Comparison of ENCODE assay signal across 8 cellular contexts in genomic region chr17:28661635-28662526, GRCh38. TPM values are rescaled to one million over a fixed set of nuclear protein-coding genes. Genes with fewer than 3 reads are reported as not detected.
A peak's percentile ranks its signal among the peaks of the same experiment; 100 is the strongest.
DNase-seq lines count a peak whose midpoint lies in the region; ATAC-seq and TF ChIP-seq lines count a peak whose summit lies in the region.

Gene SDF2, minus strand, starts transcription at chr17:28661906. Its CDS starts 30 bp downstream, at chr17:28661876.
Gene SUPT6H, plus strand, starts transcription at chr17:28662205. Its CDS starts 11,197 bp downstream, at chr17:28673402.

- peaks cover 3 to 12% (median 8%) of the 10 kb centered on the region in 4 donors for H3K36me3 ChIP-seq in liver (ENCODE audit: control insufficient read depth in 4 of 4, insufficient read depth in 3 of 4, low read depth in 1 of 4, low read length in 3 of 4)

- H3K4me3 Mint-ChIP-seq in dendritic cell treated with granulocyte-macrophage colony-stimulating factor and Interleukin-4, amounts not matched to agents 40 ng/mL and 50 ng/mL, for 4 days, result peak within 1 kb of the TSS; percentile 99

- WGBS in liver, result under 1% methylated on average over 66 of the region's 66 CpGs

- peaks cover 6 to 34% (median 23%) of the 10 kb centered on the region in 4 donors for H3K4me1 ChIP-seq in liver (ENCODE audit: control insufficient read depth in 4 of 4, insufficient read depth in 4 of 4, low read length in 3 of 4)

- no peaks in the 10 kb centered on the region for H3K27me3 Mint-ChIP-seq in dendritic cell treated with granulocyte-macrophage colony-stimulating factor and Interleukin-4, amounts not matched to agents 40 ng/mL and 50 ng/mL, for 4 days

- TF ChIP-seq RAD21 in liver (IDR thresholded peaks at IDR 0.05), result no peak

- H3K27me3 ChIP-seq in liver (ENCODE audit: control insufficient read depth in 4 of 4, insufficient read depth in 4 of 4, low read length in 3 of 4), result no peaks in the 10 kb centered on the region

- H3K27ac ChIP-seq in liver (ENCODE audit: low read depth in 1 of 2, low read length in 2 of 2), result peak within 1 kb of the TSS; percentile 92 to 96

- DNase-seq in CD1c-positive myeloid dendritic cell (ENCODE audit: extremely low spot score) (peak; percentile 96), NCI-H748 treated with DMSO at 0.1 percent for 48 hours (lab: John Stamatoyannopoulos, UW) (peak; percentile 94)
- DNase-seq in activated CD4-positive, alpha-beta T cell treated with anti-CD3 and anti-CD28 coated beads, Interleukin-2, amount 50 U/mL, for 24 hours (ENCODE audit: low read depth in 1 of 2, low spot score in 1 of 2), result peak; percentile 92 to 96
- peak; percentile 96 for DNase-seq in stimulated activated CD4-positive, alpha-beta T cell treated with anti-CD3 and anti-CD28 coated beads, Interleukin-4, amount 100 ng/mL, for 24 hours

- H3K4me3 ChIP-seq in liver (ENCODE audit: low read depth in 1 of 3, low read length in 3 of 3), result peak within 1 kb of the TSS; percentile 61 to 89 (median 72)

- peaks cover 57% of the 10 kb centered on the region for H3K4me1 Mint-ChIP-seq in dendritic cell treated with granulocyte-macrophage colony-stimulating factor and Interleukin-4, amounts not matched to agents 40 ng/mL and 50 ng/mL, for 4 days (ENCODE audit: low read depth)

- H3K36me3 Mint-ChIP-seq in dendritic cell treated with granulocyte-macrophage colony-stimulating factor and Interleukin-4, amounts not matched to agents 40 ng/mL and 50 ng/mL, for 4 days (ENCODE audit: low read depth), result peaks cover 69% of the 10 kb centered on the region

- ATAC-seq in GM19351 (IDR thresholded peaks at IDR 0.05; ENCODE audit: unreplicated experiment) (peak; percentile 79), HG03521 (IDR thresholded peaks at IDR 0.05; ENCODE audit: unreplicated experiment) (peak; percentile 82)

- H3K9me3 Mint-ChIP-seq in dendritic cell treated with granulocyte-macrophage colony-stimulating factor and Interleukin-4, amounts not matched to agents 40 ng/mL and 50 ng/mL, for 4 days, result no peaks in the 10 kb centered on the region

- TF ChIP-seq CTCF in liver (IDR thresholded peaks at IDR 0.05; ENCODE audit: low read depth, low read length, missing input control), result no peak

- intact Hi-C loops in dendritic cell treated with granulocyte-macrophage colony-stimulating factor and Interleukin-4, amounts not matched to agents 40 ng/mL and 50 ng/mL, for 4 days (cut with micrococcal nuclease), result loop anchor here (1.0 to 5.0 kb wide), 2 partner anchors 17 to 50 kb away; partner anchors contain the start of genes BLTP2 and PROCA1

- peak within 1 kb of the TSS; percentile 90 to 97 for H3K9ac ChIP-seq in liver (ENCODE audit: low read depth in 1 of 2, low read length in 2 of 2)

- no peaks in the 10 kb centered on the region for H3K9me3 ChIP-seq in liver (ENCODE audit: control insufficient read depth in 4 of 4, low read length in 3 of 4)

- H3K27ac Mint-ChIP-seq in dendritic cell treated with granulocyte-macrophage colony-stimulating factor and Interleukin-4, amounts not matched to agents 40 ng/mL and 50 ng/mL, for 4 days, result peak within 1 kb of the TSS; percentile 98

TF ChIP-seq in liver, 16 proteins besides CTCF, POLR2A, EP300 and RAD21:
- no peak for TF ChIP-seq REST (IDR thresholded peaks at IDR 0.05)
- no peak for TF ChIP-seq TAF1 (conservative IDR thresholded peaks at IDR 0.05)
- TF ChIP-seq FOXA1 (IDR thresholded peaks at IDR 0.05), result no peak
- TF ChIP-seq JUND (IDR thresholded peaks at IDR 0.05), result no peak
- TF ChIP-seq GABPA (IDR thresholded peaks at IDR 0.05 in 1 of 2, conservative IDR thresholded peaks at IDR 0.05 in 1 of 2), result peak; percentile 87 to 97
- TF ChIP-seq, protein P1, sequence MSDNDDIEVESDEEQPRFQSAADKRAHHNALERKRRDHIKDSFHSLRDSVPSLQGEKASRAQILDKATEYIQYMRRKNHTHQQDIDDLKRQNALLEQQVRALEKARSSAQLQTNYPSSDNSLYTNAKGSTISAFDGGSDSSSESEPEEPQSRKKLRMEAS (IDR thresholded peaks at IDR 0.05), result peak; percentile 51
- peak in 1 of 2 donors; percentile 3 for TF ChIP-seq HNF4A (conservative IDR thresholded peaks at IDR 0.05)
- peak in 1 of 2 donors; percentile 10 for TF ChIP-seq RXRA (IDR thresholded peaks at IDR 0.05)
- TF ChIP-seq, protein P2, sequence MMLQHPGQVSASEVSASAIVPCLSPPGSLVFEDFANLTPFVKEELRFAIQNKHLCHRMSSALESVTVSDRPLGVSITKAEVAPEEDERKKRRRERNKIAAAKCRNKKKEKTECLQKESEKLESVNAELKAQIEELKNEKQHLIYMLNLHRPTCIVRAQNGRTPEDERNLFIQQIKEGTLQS (IDR thresholded peaks at IDR 0.05), result no peak
- TF ChIP-seq, protein P3, sequence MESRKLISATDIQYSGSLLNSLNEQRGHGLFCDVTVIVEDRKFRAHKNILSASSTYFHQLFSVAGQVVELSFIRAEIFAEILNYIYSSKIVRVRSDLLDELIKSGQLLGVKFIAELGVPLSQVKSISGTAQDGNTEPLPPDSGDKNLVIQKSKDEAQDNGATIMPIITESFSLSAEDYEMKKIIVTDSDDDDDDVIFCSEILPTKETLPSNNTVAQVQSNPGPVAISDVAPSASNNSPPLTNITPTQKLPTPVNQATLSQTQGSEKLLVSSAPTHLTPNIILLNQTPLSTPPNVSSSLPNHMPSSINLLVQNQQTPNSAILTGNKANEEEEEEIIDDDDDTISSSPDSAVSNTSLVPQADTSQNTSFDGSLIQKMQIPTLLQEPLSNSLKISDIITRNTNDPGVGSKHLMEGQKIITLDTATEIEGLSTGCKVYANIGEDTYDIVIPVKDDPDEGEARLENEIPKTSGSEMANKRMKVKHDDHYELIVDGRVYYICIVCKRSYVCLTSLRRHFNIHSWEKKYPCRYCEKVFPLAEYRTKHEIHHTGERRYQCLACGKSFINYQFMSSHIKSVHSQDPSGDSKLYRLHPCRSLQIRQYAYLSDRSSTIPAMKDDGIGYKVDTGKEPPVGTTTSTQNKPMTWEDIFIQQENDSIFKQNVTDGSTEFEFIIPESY (IDR thresholded peaks at IDR 0.05), result peak; percentile 43
- TF ChIP-seq NR2F2 (IDR thresholded peaks at IDR 0.05), result no peak
- no peak for TF ChIP-seq FOXA2 (IDR thresholded peaks at IDR 0.05)
- peak; percentile 32 for TF ChIP-seq SP1 (IDR thresholded peaks at IDR 0.05)
- no peak for TF ChIP-seq HNF4G (IDR thresholded peaks at IDR 0.05)
- TF ChIP-seq EGR1 (IDR thresholded peaks at IDR 0.05; ENCODE audit: low read depth in 2 of 2), result peak; percentile 21 to 33
- peak; percentile 92 for TF ChIP-seq YY1 (IDR thresholded peaks at IDR 0.05)
TF ChIP-seq in liver: peak in this region for 8.

RNA-seq across cellular contexts. Expression of gene SDF2, which starts in this region (rescaled TPM):
- 10 to 100 TPM; 24.1 to 29.6 TPM for total RNA-seq in liver
- 10 to 100 TPM; 26.3 to 38.9 TPM for polyA plus RNA-seq in liver

RNA-seq across cellular contexts. Expression of gene SUPT6H, which starts in this region (rescaled TPM):
- total RNA-seq in liver, result 10 to 100 TPM; 36.5 to 59.1 TPM
- 10 to 100 TPM; 10.6 to 24.1 TPM for polyA plus RNA-seq in liver

Comparison
In these comparisons a context has a peak if more than half of its experiments do, and no peak if none do; other contexts are left out.
1. Peak in every context shown above with its lines: DNase-seq, ATAC-seq, H3K4me3 ChIP-seq and H3K27ac ChIP-seq.